ENCODE assay signal across 10 cellular contexts in the genomic region with DNA sequence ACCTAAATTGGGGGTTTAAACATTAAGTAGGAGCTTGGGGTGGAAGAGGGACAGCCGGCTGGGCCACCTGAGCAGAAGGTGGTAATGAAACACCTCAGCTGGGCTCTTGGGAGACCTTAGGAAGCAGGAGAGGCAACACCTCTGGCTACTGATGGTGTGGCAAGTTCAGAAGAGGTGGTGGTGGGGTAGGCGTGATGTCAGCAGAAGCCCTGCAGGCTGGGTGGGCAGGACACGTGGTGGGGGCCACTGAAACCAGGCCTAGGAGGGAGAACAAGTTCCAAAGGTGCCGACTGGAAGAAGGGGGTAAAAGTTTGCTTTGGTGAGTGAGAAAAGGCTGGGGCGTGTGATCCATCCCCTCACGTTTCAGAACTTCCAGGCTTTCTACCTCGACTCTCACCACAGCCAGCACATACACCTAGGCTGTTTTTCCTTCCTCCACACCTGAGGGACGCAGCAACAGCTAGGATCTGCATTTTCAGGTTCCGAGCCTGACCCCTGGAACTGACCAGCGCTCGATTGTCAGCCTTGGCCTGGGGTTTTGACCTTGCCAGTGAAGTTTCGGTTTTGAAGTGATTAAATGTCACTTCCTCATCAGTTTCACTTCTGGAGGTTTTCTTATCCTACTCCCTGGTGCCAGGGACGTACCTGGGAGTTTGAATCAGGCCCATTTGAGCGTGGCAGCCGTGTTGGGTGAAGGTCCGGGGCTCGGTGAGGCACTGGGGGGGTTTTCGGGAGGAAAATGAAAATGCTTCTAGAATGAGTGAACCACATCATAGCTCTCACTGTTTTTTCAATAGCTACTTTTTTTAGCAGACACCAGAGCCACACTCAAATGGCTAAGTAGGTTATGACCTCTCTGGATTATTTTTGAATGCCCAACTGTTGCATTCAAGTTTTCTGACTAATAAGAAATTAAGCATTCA. TPM values are rescaled to one million over a fixed set of nuclear protein-coding genes. Genes with fewer than 3 reads are reported as not detected.
DNase-seq lines count a peak whose midpoint lies in the region; ATAC-seq, FAIRE-seq and TF ChIP-seq lines count a peak whose summit lies in the region.
"Had no signal": no experiment of that assay in that cellular context is flagged by ENCODE, and none has a peak within 500 bp of the region (broad histone marks: within the 10 kb centered on the region; RNA-seq: fewer than 3 reads in every experiment).

No MANE protein-coding gene starts in this region.

- H3K27me3 Mint-ChIP-seq in naive thymus-derived CD8-positive, alpha-beta T cell, result no peaks in the 10 kb centered on the region

- H3K9ac ChIP-seq in BLaER1 treated with 17β-estradiol and CSF1 and Interleukin-3, amounts not matched to agents 10 nM and 100 nM, result peak overlapping the region; percentile 9 to 74 (median 55); a peak in 19 of 22 replicates
- no peak overlapping the region for H3K9ac ChIP-seq in K562 (ENCODE audit: insufficient read depth in 1 of 2, low read depth in 2 of 2, low read length in 2 of 2)

- peak overlapping the region in 7 of 10 experiments; percentile 10 to 42 (median 22); a peak in 10 of 20 replicates for H3K4me3 ChIP-seq in BLaER1 treated with 17β-estradiol and CSF1 and Interleukin-3, amounts not matched to agents 10 nM and 100 nM
- H3K4me3 ChIP-seq in K562 (no peak overlapping the region), H7 (ENCODE audit: insufficient read depth, low read depth, low read length) (no peak overlapping the region)

- TF ChIP-seq RAD21 in K562 (CRISPR knock-in tag; conservative IDR thresholded peaks at IDR 0.05 in 1 of 2, IDR thresholded peaks at IDR 0.05 in 1 of 2), result no peak

- in situ Hi-C loops in K562 (cut with MboI), result no loop called here

- H2AFZ ChIP-seq in K562 (ENCODE audit: low read depth, low read length), result no peak overlapping the region

- H3K4me1 Mint-ChIP-seq in naive thymus-derived CD8-positive, alpha-beta T cell, result peaks cover 26 to 95% (median 79%) of the 10 kb centered on the region in 4 donors

- peaks cover 49 to 88% (median 59%) of the 10 kb centered on the region in 11 experiments for H3K36me3 ChIP-seq in BLaER1 treated with 17β-estradiol and CSF1 and Interleukin-3, amounts not matched to agents 10 nM and 100 nM
- H3K36me3 ChIP-seq in K562 (ENCODE audit: control insufficient read depth, insufficient read depth, low read length), result peaks cover 60% of the 10 kb centered on the region
- H3K36me3 ChIP-seq in H7 (replicated peaks; ENCODE audit: control insufficient read depth, insufficient read depth, low read length), result peaks cover 18% of the 10 kb centered on the region

- H3K27ac ChIP-seq in BLaER1 treated with 17β-estradiol and CSF1 and Interleukin-3, amounts not matched to agents 10 nM and 100 nM, result peak overlapping the region in 8 of 11 experiments; percentile 57 to 85 (median 68); a peak in 17 of 22 replicates
- no peak overlapping the region for H3K27ac ChIP-seq in K562 (ENCODE audit: extremely low read depth, low read depth, low read length)

- CTCF ChIA-PET in K562 (lab: Yijun Ruan, JAX; ENCODE audit: low intra/inter-chr PET ratio), result no interaction called here

- no peaks in the 10 kb centered on the region for H3K27me3 ChIP-seq in BLaER1 treated with 17β-estradiol and CSF1 and Interleukin-3, amounts not matched to agents 10 nM and 100 nM
- H3K27me3 ChIP-seq in K562 (ENCODE audit: control insufficient read depth in 2 of 2, insufficient read depth in 2 of 2, low read length in 2 of 2) (no peaks in the 10 kb centered on the region), H7 (ENCODE audit: control insufficient read depth, insufficient read depth, low read length) (no peaks in the 10 kb centered on the region)

- WGBS in K562 (ENCODE audit: insufficient coverage, low coverage, missing lambda C conversion rate), result 81% methylated on average over 17 of the region's 18 CpGs

- no peaks in the 10 kb centered on the region for H3K9me1 ChIP-seq in K562 (ENCODE audit: control insufficient read depth, insufficient read depth, low read length)

- no peaks in the 10 kb centered on the region for H3K79me2 ChIP-seq in K562 (ENCODE audit: control insufficient read depth, insufficient read depth, low read length)

- H3K9me3 ChIP-seq in BLaER1 treated with 17β-estradiol and CSF1 and Interleukin-3, amounts not matched to agents 10 nM and 100 nM (replicated peaks in 1 of 11), result no peaks in the 10 kb centered on the region
- no peaks in the 10 kb centered on the region for H3K9me3 ChIP-seq in K562 (replicated peaks; ENCODE audit: control insufficient read depth, insufficient read depth, low read depth, low read length)

- H3K27ac Mint-ChIP-seq in naive thymus-derived CD8-positive, alpha-beta T cell, result peak overlapping the region; percentile 74 to 90 (median 86)

- H4K20me1 ChIP-seq in BLaER1 treated with 17β-estradiol and CSF1 and Interleukin-3, amounts not matched to agents 10 nM and 100 nM, result peaks cover 62 to 100% (median 90%) of the 10 kb centered on the region in 11 experiments
- peaks cover 9% of the 10 kb centered on the region for H4K20me1 ChIP-seq in K562 (replicated peaks; ENCODE audit: control insufficient read depth, insufficient read depth, low read length)

- DNase-seq in K562 (ENCODE audit: extremely low read depth in 1 of 4, low spot score in 3 of 4) (no peak), NCI-H2196 treated with DMSO at 0.1 percent for 48 hours (lab: John Stamatoyannopoulos, UW; ENCODE audit: unreplicated experiment) (no peak), H7 (no peak)
- DNase-seq in naive thymus-derived CD8-positive, alpha-beta T cell, result peak in 1 of 10 donors; percentile 37
- DNase-seq: activated effector memory CD4-positive, alpha-beta T cell treated with Interleukin-2 at 50 U/mL for 16 hours; SHP77 had no signal

- peak; percentile 37 for ATAC-seq in GM21786 (IDR thresholded peaks at IDR 0.05; ENCODE audit: unreplicated experiment)
- ATAC-seq in K562, result no peak
- no peak for ATAC-seq in naive thymus-derived CD8-positive, alpha-beta T cell
- no peak for ATAC-seq in HG03565 (IDR thresholded peaks at IDR 0.05; ENCODE audit: unreplicated experiment)
- no peak for ATAC-seq in HG03439 (IDR thresholded peaks at IDR 0.05; ENCODE audit: unreplicated experiment)

- peak overlapping the region in 5 of 10 donors; percentile 22 to 74 (median 40) for H3K4me3 Mint-ChIP-seq in naive thymus-derived CD8-positive, alpha-beta T cell

- POLR2A ChIA-PET in K562 (lab: Yijun Ruan, JAX), result interaction anchor here (0.6 to 2.6 kb wide), 7 partner anchors 9 to 231 kb away, joined by 3 to 9 read pairs (median 4); partner anchors contain the start of gene SNN
- POLR2A ChIA-PET in naive thymus-derived CD8-positive, alpha-beta T cell (lab: Charles Lee), result interaction anchor here (1.6 kb wide), 1 partner anchor 13 kb away, joined by 4 read pairs; no protein-coding TSS in a partner anchor

- TF ChIP-seq POLR2A in K562 (conservative IDR thresholded peaks at IDR 0.05), result no peak

- intact Hi-C loops in K562 (cut with micrococcal nuclease), result loop anchor here (10.0 kb wide), 1 partner anchor 137 kb away; no protein-coding TSS in a partner anchor

- FAIRE-seq in K562 (lab: Jason Lieb, UNC), result no peak

- no peak for TF ChIP-seq CTCF in K562 (IDR thresholded peaks at IDR 0.05 in 2 of 3, conservative IDR thresholded peaks at IDR 0.05 in 1 of 3; ENCODE audit: insufficient read depth in 2 of 3, low read depth in 1 of 3, low read length in 3 of 3)

- BruUV-seq in K562 (replicated peaks; lab: Mats Ljungman, UMichigan), result no TSS peak

- peaks cover 98 to 100% (median 100%) of the 10 kb centered on the region in 10 experiments for H3K4me1 ChIP-seq in BLaER1 treated with 17β-estradiol and CSF1 and Interleukin-3, amounts not matched to agents 10 nM and 100 nM
- H3K4me1 ChIP-seq in K562 (replicated peaks in 1 of 2; ENCODE audit: control insufficient read depth in 2 of 2, insufficient read depth in 2 of 2, low read length in 2 of 2), result peaks cover 9 to 24% of the 10 kb centered on the region in 2 experiments; a peak in 3 of 5 replicates

- peaks cover 0 to 59% (median 1%) of the 10 kb centered on the region in 3 donors for H3K36me3 Mint-ChIP-seq in naive thymus-derived CD8-positive, alpha-beta T cell

- no peaks in the 10 kb centered on the region for H3K9me3 Mint-ChIP-seq in naive thymus-derived CD8-positive, alpha-beta T cell

- no peak for TF ChIP-seq EP300 in K562 (IDR thresholded peaks at IDR 0.05; ENCODE audit: low read length)

- peak overlapping the region; percentile 84 to 99 (median 96) for H3K4me2 ChIP-seq in BLaER1 treated with 17β-estradiol and CSF1 and Interleukin-3, amounts not matched to agents 10 nM and 100 nM
- no peak overlapping the region for H3K4me2 ChIP-seq in K562 (ENCODE audit: insufficient read depth, low read length)

TF ChIP-seq in K562, 482 proteins besides CTCF, POLR2A, EP300 and RAD21 (continues in another document):
- TF ChIP-seq FOXA1 (IDR thresholded peaks at IDR 0.05; ENCODE audit: borderline replicate concordance) (no peak), HNRNPK (IDR thresholded peaks at IDR 0.05; ENCODE audit: low read depth, low read length, poor library complexity, severe bottlenecking) (no peak), SPI1 (IDR thresholded peaks at IDR 0.05; ENCODE audit: borderline replicate concordance, low read depth, low read length) (0 out of 2 replicates have a peak, but pooled peaks have one; percentile 15), POLR2AphosphoS5 (IDR thresholded peaks at IDR 0.05; ENCODE audit: control insufficient read depth, insufficient read depth, low read depth, low read length) (no peak), TEAD2 (tag; IDR thresholded peaks at IDR 0.05) (no peak)

RNA-seq across cellular contexts. Expression of gene SNN, which starts 10.0 kb away (rescaled TPM):
- 0.81 and 2.2 TPM in 2 replicates for total RNA-seq in K562 (2011; cell fraction: chromatin; rRNA removed; ENCODE audit: low replicate concordance)
- total RNA-seq in K562 (2011; cell fraction: nucleolus; rRNA removed), result 1.7 and 2.0 TPM in 2 replicates
- 1.8 and 2.4 TPM in 2 replicates for total RNA-seq in K562 (2011; cell fraction: nucleoplasm; rRNA removed)
- total RNA-seq in K562 (2014; rRNA removed) (1.4 and 2.4 TPM in 2 replicates), K562 (2014; rRNA removed; fragmentation: Illumina TruSeq; extraction: Trizol) (1.5 and 1.6 TPM in 2 replicates), K562 (2015; rRNA removed; fragmentation: Illumina TruSeq; extraction: Trizol) (2.8 and 3.0 TPM in 2 replicates), K562 (2021) (2.0 and 2.9 TPM in 2 replicates)
- polyA plus RNA-seq in K562 (2011; rRNA removed) (2.2 and 2.3 TPM in 2 replicates), K562 (2014; fragmentation: Illumina TruSeq; extraction: Trizol) (1.9 and 2.6 TPM in 2 replicates), K562 (2014; fragmentation: Nextera tagmentation; extraction: Ambion mirVana) (under 1 TPM; 0.07 to 0.22 TPM), K562 (2014; rRNA removed) (1.9 and 2.5 TPM in 2 replicates)
- polyA plus RNA-seq in K562 (2011; cell fraction: cytosol; rRNA removed), result 2.3 and 2.9 TPM in 2 replicates
- 1.2 and 2.1 TPM in 2 replicates for polyA plus RNA-seq in K562 (2011; cell fraction: nucleus; rRNA removed)
- 3.0 and 3.7 TPM in 2 replicates for polyA plus RNA-seq in K562 (2012)
- 1.4 TPM in 2 replicates for polyA minus RNA-seq in K562 (2011; rRNA and poly(A)+ RNA removed)
- 0.67 and 1.7 TPM in 2 replicates for polyA minus RNA-seq in K562 (2011; cell fraction: cytosol; rRNA and poly(A)+ RNA removed)
- 0.94 and 2.0 TPM in 2 replicates for polyA minus RNA-seq in K562 (2011; cell fraction: nucleus; rRNA and poly(A)+ RNA removed)
- total RNA-seq in naive thymus-derived CD8-positive, alpha-beta T cell, result 10 to 100 TPM; 24.4 to 25.9 TPM
- 10 to 100 TPM; 16.0 to 26.9 (median 19.0) TPM for polyA plus RNA-seq in naive thymus-derived CD8-positive, alpha-beta T cell
- total RNA-seq in H7 (2014; rRNA removed; shearing (Covaris generic)), result 34.1 and 34.9 TPM in 2 replicates

Comparison
In these comparisons a context has a peak if more than half of its experiments do, and no peak if none do; other contexts are left out.
1. H3K4me3 ChIP-seq: peak in BLaER1 treated with 17β-estradiol and CSF1 and Interleukin-3, amounts not matched to agents 10 nM and 100 nM (7 of 10); none in K562 (single experiment) and H7 (single experiment).
2. H3K9ac ChIP-seq: peak in BLaER1 treated with 17β-estradiol and CSF1 and Interleukin-3, amounts not matched to agents 10 nM and 100 nM (11 of 11); none in K562 (0 of 2).